18 cellular contexts compared by ENCODE assay signal in the genomic region with DNA sequence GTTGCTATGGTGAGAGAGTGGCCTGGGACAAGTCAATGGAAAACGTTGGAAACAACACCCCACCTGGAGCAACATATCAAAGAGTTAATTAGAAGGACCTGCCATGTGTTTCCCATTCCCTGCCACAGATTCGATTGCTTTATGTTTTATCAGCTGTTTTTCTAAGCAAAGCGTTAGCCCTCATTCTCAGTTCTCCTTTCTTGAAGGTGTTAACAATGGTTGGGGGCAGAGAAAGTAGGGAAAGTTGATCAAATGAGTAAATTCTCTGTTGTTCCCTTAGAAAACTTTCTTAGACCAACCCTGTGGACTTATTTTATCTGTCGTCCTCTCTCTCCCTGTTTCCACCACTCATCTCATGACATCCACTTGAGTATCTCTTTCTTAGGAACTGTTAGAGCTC.
"Had no signal": no experiment of that assay in that cellular context is flagged by ENCODE, and none has a peak within 500 bp of the region (broad histone marks: within the 10 kb centered on the region; RNA-seq: fewer than 3 reads in every experiment).

No MANE protein-coding gene starts in this region.

- DNase-seq: activated B cell treated with CpG ODN at 0.5 μM for 24 hours; activated CD4-positive, alpha-beta memory T cell treated with anti-CD3 and anti-CD28 coated beads, Interleukin-2, amount 10 ng/mL, durations not matched to agents 7 days and 5 days; activated CD4-positive, alpha-beta T cell treated with anti-CD3 and anti-CD28 coated beads, Interleukin-2, amount 50 U/mL, for 1 hour; activated CD8-positive, alpha-beta memory T cell treated with anti-CD3 and anti-CD28 coated beads, Interleukin-2, amount 50 U/mL, for 4 hours; activated T-cell treated with anti-CD3 and anti-CD28 coated beads, Interleukin-2, amount 50 U/mL, for 72 hours; aorta; MM.1S; NCI-H1105 treated with DMSO at 0.1 percent for 48 hours; NCI-H1436 treated with DMSO at 0.1 percent for 48 hours; NCI-H187; NCI-H2081; NCI-H446; NCI-H524; Peyer's patch; SHP77 treated with DMSO at 0.1 percent for 48 hours had no signal

- H3K27me3 ChIP-seq: Peyer's patch had no signal

- H3K27ac ChIP-seq: Peyer's patch had no signal

- H3K9me3 Mint-ChIP-seq: activated B cell treated with CpG ODN at 0.5 μM for 24 hours; activated CD4-positive, alpha-beta memory T cell treated with anti-CD3 and anti-CD28 coated beads, Interleukin-2, amount 10 ng/mL, durations not matched to agents 7 days and 5 days; activated naive CD4-positive, alpha-beta T cell treated with anti-CD3 and anti-CD28 coated beads, Interleukin-2, amount 50 U/mL, for 24 hours; activated T-cell treated with anti-CD3 and anti-CD28 coated beads, Interleukin-2, amount 50 U/mL, for 72 hours; central memory CD8-positive, alpha-beta T cell; T-helper 1 cell treated with Interleukin-12 subunit alpha and Interleukin-12 subunit beta and Interleukin-4 antibody, amounts not matched to agents 30 μg/mL and 1 μg/mL, for 36 hours had no signal

- H3K9me3 ChIP-seq: Peyer's patch had no signal

- H3K36me3 Mint-ChIP-seq: activated naive CD4-positive, alpha-beta T cell treated with anti-CD3 and anti-CD28 coated beads, Interleukin-2, amount 50 U/mL, for 24 hours had no signal

- H3K4me1 ChIP-seq: Peyer's patch had no signal

- H3K27ac Mint-ChIP-seq: activated B cell treated with CpG ODN at 0.5 μM for 24 hours; activated CD4-positive, alpha-beta memory T cell treated with anti-CD3 and anti-CD28 coated beads, Interleukin-2, amount 10 ng/mL, durations not matched to agents 7 days and 5 days; activated naive CD4-positive, alpha-beta T cell treated with anti-CD3 and anti-CD28 coated beads, Interleukin-2, amount 50 U/mL, for 24 hours; activated T-cell treated with anti-CD3 and anti-CD28 coated beads, Interleukin-2, amount 50 U/mL, for 72 hours; T-helper 1 cell treated with Interleukin-12 subunit alpha and Interleukin-12 subunit beta and Interleukin-4 antibody, amounts not matched to agents 30 μg/mL and 1 μg/mL, for 36 hours had no signal

- H3K4me3 Mint-ChIP-seq: activated B cell treated with CpG ODN at 0.5 μM for 24 hours; activated CD4-positive, alpha-beta memory T cell treated with anti-CD3 and anti-CD28 coated beads, Interleukin-2, amount 10 ng/mL, durations not matched to agents 7 days and 5 days; activated naive CD4-positive, alpha-beta T cell treated with anti-CD3 and anti-CD28 coated beads, Interleukin-2, amount 50 U/mL, for 24 hours; activated T-cell treated with anti-CD3 and anti-CD28 coated beads, Interleukin-2, amount 50 U/mL, for 72 hours; central memory CD8-positive, alpha-beta T cell; T-helper 1 cell treated with Interleukin-12 subunit alpha and Interleukin-12 subunit beta and Interleukin-4 antibody, amounts not matched to agents 30 μg/mL and 1 μg/mL, for 36 hours had no signal

- H3K4me3 ChIP-seq: Peyer's patch had no signal

- H3K4me1 Mint-ChIP-seq: activated B cell treated with CpG ODN at 0.5 μM for 24 hours; activated CD4-positive, alpha-beta memory T cell treated with anti-CD3 and anti-CD28 coated beads, Interleukin-2, amount 10 ng/mL, durations not matched to agents 7 days and 5 days; activated naive CD4-positive, alpha-beta T cell treated with anti-CD3 and anti-CD28 coated beads, Interleukin-2, amount 50 U/mL, for 24 hours; central memory CD8-positive, alpha-beta T cell had no signal

- H3K36me3 ChIP-seq: Peyer's patch had no signal
